13 cellular contexts compared by ENCODE assay signal in genomic region chr1:92480813-92481597, GRCh38. TPM values are rescaled to one million over a fixed set of nuclear protein-coding genes. Genes with fewer than 3 reads are reported as not detected.
A peak's percentile ranks its signal among the peaks of the same experiment; 100 is the strongest.
DNase-seq lines count a peak whose midpoint lies in the region; ATAC-seq and TF ChIP-seq lines count a peak whose summit lies in the region.
"Had no signal": no experiment of that assay in that cellular context is flagged by ENCODE, and none has a peak within 500 bp of the region (broad histone marks: within the 10 kb centered on the region; RNA-seq: fewer than 3 reads in every experiment).

No MANE protein-coding gene starts in this region.

- peaks cover 53% of the 10 kb centered on the region for H3K36me3 Mint-ChIP-seq in activated T-cell treated with anti-CD3 and anti-CD28 coated beads, Interleukin-2, amount 50 U/mL, for 4 hours (ENCODE audit: insufficient read depth)
- H3K36me3 Mint-ChIP-seq in activated naive CD8-positive, alpha-beta T cell = peaks cover 37% of the 10 kb centered on the region
- H3K36me3 Mint-ChIP-seq in stimulated activated effector memory CD8-positive, alpha-beta T cell treated with anti-CD3 and anti-CD28 coated beads, Interleukin-12 subunit alpha, Interleukin-12 subunit beta, amount 100 ng/mL, for 72 hours = peaks cover 98% of the 10 kb centered on the region

- ATAC-seq in activated T-cell treated with anti-CD3 and anti-CD28 coated beads, Interleukin-2, amount 50 U/mL, for 4 hours = no peak
- ATAC-seq in left colon = peak; percentile 4
- no peak for ATAC-seq in stimulated activated effector memory CD8-positive, alpha-beta T cell treated with anti-CD3 and anti-CD28 coated beads, Interleukin-12 subunit alpha, Interleukin-12 subunit beta, amount 100 ng/mL, for 72 hours
- no peak for ATAC-seq in omental fat pad (ENCODE audit: low FRiP score)
- no peak for ATAC-seq in HG03521 (IDR thresholded peaks at IDR 0.05; ENCODE audit: unreplicated experiment)
- no peak for ATAC-seq in GM21381 (IDR thresholded peaks at IDR 0.05; ENCODE audit: unreplicated experiment)
- ATAC-seq: GM12878; stimulated activated memory B cell treated with anti-CD40 and anti-IgM and Interleukin-4, amounts not matched to agents 10 μg/mL and 1 μg/mL and 100 μg/mL, for 72 hours had no signal

- H3K4me1 Mint-ChIP-seq in activated T-cell treated with anti-CD3 and anti-CD28 coated beads, Interleukin-2, amount 50 U/mL, for 4 hours (ENCODE audit: low read depth) = peaks cover 55% of the 10 kb centered on the region
- H3K4me1 Mint-ChIP-seq in activated naive CD8-positive, alpha-beta T cell (ENCODE audit: low read depth) = peaks cover 50% of the 10 kb centered on the region
- peaks cover 58% of the 10 kb centered on the region for H3K4me1 Mint-ChIP-seq in stimulated activated effector memory CD8-positive, alpha-beta T cell treated with anti-CD3 and anti-CD28 coated beads, Interleukin-12 subunit alpha, Interleukin-12 subunit beta, amount 100 ng/mL, for 72 hours

- peak overlapping the region; percentile 90 for H3K4me3 Mint-ChIP-seq in activated T-cell treated with anti-CD3 and anti-CD28 coated beads, Interleukin-2, amount 50 U/mL, for 4 hours
- H3K4me3 Mint-ChIP-seq in activated naive CD8-positive, alpha-beta T cell = peak overlapping the region; percentile 98
- H3K4me3 Mint-ChIP-seq in stimulated activated effector memory CD8-positive, alpha-beta T cell treated with anti-CD3 and anti-CD28 coated beads, Interleukin-12 subunit alpha, Interleukin-12 subunit beta, amount 100 ng/mL, for 72 hours = peak overlapping the region; percentile 90
- H3K4me3 Mint-ChIP-seq: stimulated activated memory B cell treated with anti-CD40 and anti-IgM and Interleukin-4, amounts not matched to agents 10 μg/mL and 1 μg/mL and 100 μg/mL, for 72 hours had no signal

- no peaks in the 10 kb centered on the region for H3K9me3 Mint-ChIP-seq in activated T-cell treated with anti-CD3 and anti-CD28 coated beads, Interleukin-2, amount 50 U/mL, for 4 hours
- H3K9me3 Mint-ChIP-seq in activated naive CD8-positive, alpha-beta T cell (ENCODE audit: low read depth) = no peaks in the 10 kb centered on the region
- H3K9me3 Mint-ChIP-seq in stimulated activated effector memory CD8-positive, alpha-beta T cell treated with anti-CD3 and anti-CD28 coated beads, Interleukin-12 subunit alpha, Interleukin-12 subunit beta, amount 100 ng/mL, for 72 hours = no peaks in the 10 kb centered on the region

- no peaks in the 10 kb centered on the region for H3K27me3 Mint-ChIP-seq in activated T-cell treated with anti-CD3 and anti-CD28 coated beads, Interleukin-2, amount 50 U/mL, for 4 hours (ENCODE audit: low read depth)
- no peaks in the 10 kb centered on the region for H3K27me3 Mint-ChIP-seq in activated naive CD8-positive, alpha-beta T cell

- no peak for DNase-seq in activated T-cell treated with anti-CD3 and anti-CD28 coated beads, Interleukin-2, amount 50 U/mL, for 4 hours
- DNase-seq in activated T-cell treated with anti-CD3 and anti-CD28 coated beads, Interleukin-2, amount 50 U/mL, for 1 hour = no peak
- DNase-seq in left colon = peak in 1 of 2 donors; percentile 19
- no peak for DNase-seq in stimulated activated effector memory CD8-positive, alpha-beta T cell treated with anti-CD3 and anti-CD28 coated beads, Interleukin-12 subunit alpha, Interleukin-12 subunit beta, amount 100 ng/mL, for 72 hours (ENCODE audit: low spot score in 2 of 2)
- DNase-seq in omental fat pad (ENCODE audit: low spot score) = no peak
- DNase-seq: activated CD4-positive, CD25-positive, alpha-beta regulatory T cell; hippocampal formation; MM.1S had no signal

- H3K27ac Mint-ChIP-seq in activated naive CD8-positive, alpha-beta T cell = peak overlapping the region; percentile 16
- H3K27ac Mint-ChIP-seq in stimulated activated effector memory CD8-positive, alpha-beta T cell treated with anti-CD3 and anti-CD28 coated beads, Interleukin-12 subunit alpha, Interleukin-12 subunit beta, amount 100 ng/mL, for 72 hours = peak overlapping the region; percentile 93
- H3K27ac Mint-ChIP-seq: stimulated activated memory B cell treated with anti-CD40 and anti-IgM and Interleukin-4, amounts not matched to agents 10 μg/mL and 1 μg/mL and 100 μg/mL, for 72 hours had no signal

- TF ChIP-seq CTCF in omental fat pad (IDR thresholded peaks at IDR 0.05) = no peak

- intact Hi-C loops in left colon (cut with DNase I, micrococcal nuclease) = no loop called here

RNA-seq across cellular contexts. Expression of gene GFI1, which starts 5.7 kb away (rescaled TPM):
- total RNA-seq in activated T-cell treated with anti-CD3 and anti-CD28 coated beads, Interleukin-2, amount 50 U/mL, for 4 hours = 100 to 1,000 TPM in 2 of 3 donors, 10 to 100 TPM in 1; 99.4 to 136 (median 115) TPM
- total RNA-seq in left colon (1 to 10 TPM; 8.2 to 9.2 TPM), omental fat pad (1 to 10 TPM in 3 of 4 donors, under 1 TPM in 1; 0.93 to 2.9 (median 1.4) TPM)

Comparison
In these comparisons a context has a peak if more than half of its experiments do, and no peak if none do; other contexts are left out.
1. RNA of gene GFI1, which starts 5.7 kb away (total RNA-seq): 99.4 to 136 TPM in activated T-cell treated with anti-CD3 and anti-CD28 coated beads, Interleukin-2, amount 50 U/mL, for 4 hours; 8.2 to 9.2 TPM in left colon and 0.93 to 2.9 TPM in omental fat pad; every median in the first group is over 4 times any median in the second.
2. Peak in every context shown above with its lines, with median percentiles within 50 percentile points of each other: H3K4me3 Mint-ChIP-seq.